ENCODE assay signal across 1 cellular context in the genomic region with DNA sequence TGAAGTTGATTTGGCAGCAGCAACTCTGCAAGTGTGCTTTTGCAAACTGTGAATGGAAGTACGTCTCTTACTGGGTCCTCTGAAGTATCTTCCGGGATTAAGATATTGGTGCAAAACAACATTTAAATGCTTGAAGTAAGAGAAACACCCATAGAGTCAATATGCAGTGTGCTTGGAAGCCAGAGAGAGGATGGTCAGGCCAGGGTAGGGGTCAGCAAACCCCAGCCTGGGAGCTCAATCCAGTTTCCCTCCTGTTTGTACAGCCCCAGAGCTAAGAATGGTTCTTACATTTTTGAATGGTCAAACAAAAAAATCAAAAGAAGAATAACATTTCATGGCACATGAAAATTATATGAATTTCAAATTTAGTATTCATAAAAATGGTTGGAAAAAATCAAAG.
TF ChIP-seq lines count a peak whose summit lies in the region.

No MANE protein-coding gene starts in this region.

TF ChIP-seq in HepG2, 621 proteins besides CTCF, POLR2A, EP300 and RAD21:
- TF ChIP-seq ZMYM4 (CRISPR knock-in tag; IDR thresholded peaks at IDR 0.05) (no peak), JARID2 (CRISPR knock-in tag; IDR thresholded peaks at IDR 0.05; ENCODE audit: insufficient replicate concordance) (no peak), ISL2 (CRISPR knock-in tag; IDR thresholded peaks at IDR 0.05) (no peak), EHMT2 (IDR thresholded peaks at IDR 0.05; ENCODE audit: borderline replicate concordance, low read depth, low read length) (0 out of 2 replicates have a peak, but pooled peaks have one; percentile 13)
